In the genomic region with DNA sequence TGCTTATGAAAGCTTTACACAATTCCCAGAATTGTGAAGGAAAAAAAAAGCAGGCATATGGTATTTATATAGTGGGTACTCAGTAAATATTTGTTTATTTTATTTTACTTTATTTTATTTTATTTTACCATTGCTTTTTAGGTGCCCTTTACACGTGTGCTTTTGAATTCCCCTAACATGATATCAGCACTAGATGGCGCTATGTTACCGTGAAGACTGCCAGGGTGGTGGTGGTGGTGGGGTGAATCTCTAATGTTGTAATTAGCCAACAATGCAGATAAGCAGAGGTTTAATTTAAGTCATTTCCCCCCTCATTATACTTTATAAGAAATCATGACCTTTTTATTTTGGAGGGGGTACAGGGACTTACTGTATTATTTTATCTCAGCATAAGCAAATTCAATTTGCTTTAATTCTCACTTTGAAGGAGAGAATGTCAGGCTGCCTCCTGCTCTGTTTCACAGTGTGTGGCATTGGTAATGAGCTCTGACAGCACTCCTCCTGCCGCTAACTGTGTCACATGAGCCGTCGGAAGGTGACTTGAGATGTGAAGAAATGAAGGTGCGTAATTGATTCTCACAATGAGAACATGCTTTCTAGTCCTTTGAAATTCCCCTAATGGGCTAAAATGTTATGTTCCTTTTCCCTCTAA, we compare ENCODE assay signal across 8 cellular contexts.
DNase-seq lines count a peak whose midpoint lies in the region; ATAC-seq and TF ChIP-seq lines count a peak whose summit lies in the region.

No MANE protein-coding gene starts in this region.

- H3K36me3 ChIP-seq in H7 (replicated peaks; ENCODE audit: control insufficient read depth, insufficient read depth, low read length) (no peaks in the 10 kb centered on the region), sigmoid colon (no peaks in the 10 kb centered on the region)

- H3K4me1 Mint-ChIP-seq in glutamatergic neuron (ENCODE audit: low read depth, unreplicated experiment): no peaks in the 10 kb centered on the region

- no peaks in the 10 kb centered on the region for H3K27me3 Mint-ChIP-seq in glutamatergic neuron (ENCODE audit: unreplicated experiment)

- no peak for TF ChIP-seq EP300 in sigmoid colon (IDR thresholded peaks at IDR 0.05)

- H3K27me3 ChIP-seq in H7 (ENCODE audit: control insufficient read depth, insufficient read depth, low read length) (no peaks in the 10 kb centered on the region), sigmoid colon (peaks cover 0 to 4% (median 0%) of the 10 kb centered on the region in 3 donors)

- H3K27ac ChIP-seq in VCaP: no peak overlapping the region
- no peak overlapping the region for H3K27ac ChIP-seq in sigmoid colon

- H3K4me3 ChIP-seq in H7 (ENCODE audit: insufficient read depth, low read depth, low read length): no peak overlapping the region
- H3K4me3 ChIP-seq in sigmoid colon: no peak overlapping the region

- no peaks in the 10 kb centered on the region for H3K4me1 ChIP-seq in sigmoid colon

- TF ChIP-seq CTCF in VCaP (conservative IDR thresholded peaks at IDR 0.05) (peak; percentile 87), glutamatergic neuron (IDR thresholded peaks at IDR 0.05; ENCODE audit: partially characterized antibody, unreplicated experiment) (peak; percentile 81), sigmoid colon (IDR thresholded peaks at IDR 0.05) (peak; percentile 55 to 73 (median 59))

- peaks cover 2% of the 10 kb centered on the region for H3K36me3 Mint-ChIP-seq in glutamatergic neuron (ENCODE audit: unreplicated experiment)

- ATAC-seq in HG03135 (IDR thresholded peaks at IDR 0.05; ENCODE audit: unreplicated experiment): no peak

- no peak overlapping the region for H3K27ac Mint-ChIP-seq in glutamatergic neuron (ENCODE audit: unreplicated experiment)

- no peaks in the 10 kb centered on the region for H3K9me3 Mint-ChIP-seq in glutamatergic neuron (ENCODE audit: unreplicated experiment)

- no peak for TF ChIP-seq POLR2A in sigmoid colon (IDR thresholded peaks at IDR 0.05)

- no peaks in the 10 kb centered on the region for H3K9me3 ChIP-seq in sigmoid colon

- no peak overlapping the region for H3K4me3 Mint-ChIP-seq in glutamatergic neuron (ENCODE audit: unreplicated experiment)

- intact Hi-C loops in sigmoid colon (cut with DNase I): loop anchor here (2.0 kb wide), 1 partner anchor 770 kb away; no protein-coding TSS in a partner anchor

- DNase-seq in activated CD4-positive, alpha-beta T cell treated with anti-CD3 and anti-CD28 coated beads for 48 hours: peak; percentile 43
- DNase-seq in activated CD4-positive, alpha-beta T cell treated with anti-CD3 and anti-CD28 coated beads for 4 hours: no peak
- DNase-seq in H7: peak; percentile 51
- DNase-seq in NAMALWA (ENCODE audit: low spot score): peak; percentile 77
- DNase-seq in glutamatergic neuron: no peak
- DNase-seq in sigmoid colon: no peak

- 41% methylated on average over 7 of the region's 7 CpGs for WGBS in sigmoid colon, 2 donors

Comparison
In these comparisons a context has a peak if more than half of its experiments do, and no peak if none do; other contexts are left out.
1. DNase-seq: peak in activated CD4-positive, alpha-beta T cell treated with anti-CD3 and anti-CD28 coated beads for 48 hours (single experiment), H7 (single experiment) and NAMALWA (single experiment); none in activated CD4-positive, alpha-beta T cell treated with anti-CD3 and anti-CD28 coated beads for 4 hours (0 of 2), glutamatergic neuron (single experiment) and sigmoid colon (single experiment).
2. Peak in every context shown above with its lines, with median percentiles within 50 percentile points of each other: CTCF ChIP-seq.